ENCODE assay signal across 23 cellular contexts in genomic region chr15:84772031-84772430, GRCh38. TPM values are rescaled to one million over a fixed set of nuclear protein-coding genes. Genes with fewer than 3 reads are reported as not detected.
DNase-seq lines count a peak whose midpoint lies in the region; ATAC-seq and TF ChIP-seq lines count a peak whose summit lies in the region.
"Had no signal": no experiment of that assay in that cellular context is flagged by ENCODE, and none has a peak within 500 bp of the region (broad histone marks: within the 10 kb centered on the region; RNA-seq: fewer than 3 reads in every experiment).

No MANE protein-coding gene starts in this region.

- peaks cover 10% of the 10 kb centered on the region for H3K36me3 ChIP-seq in CD8-positive, alpha-beta T cell (ENCODE audit: insufficient read depth, low read length)
- H3K36me3 ChIP-seq in psoas muscle (ENCODE audit: insufficient read depth in 1 of 2, low read depth in 1 of 2): peaks cover 0 to 54% of the 10 kb centered on the region in 2 donors

- no peak overlapping the region for H3K4me3 ChIP-seq in CD8-positive, alpha-beta T cell (ENCODE audit: low read depth, low read length)
- H3K4me3 ChIP-seq in psoas muscle: no peak overlapping the region
- H3K4me3 ChIP-seq in foreskin fibroblast (ENCODE audit: low read depth in 1 of 2, low read length in 2 of 2): no peak overlapping the region
- H3K4me3 ChIP-seq: SJSA1 had no signal

- H3K4me3 Mint-ChIP-seq in CD14-positive monocyte: no peak overlapping the region
- no peak overlapping the region for H3K4me3 Mint-ChIP-seq in CD8-positive, alpha-beta T cell
- H3K4me3 Mint-ChIP-seq in effector memory CD8-positive, alpha-beta T cell: no peak overlapping the region
- H3K4me3 Mint-ChIP-seq: activated CD8-positive, alpha-beta T cell treated with anti-CD3 and anti-CD28 coated beads for 36 hours; activated T-cell treated with anti-CD3 and anti-CD28 coated beads, Interleukin-2, amount 50 U/mL, for 4 hours; central memory CD8-positive, alpha-beta T cell; H9; T-cell had no signal

- 55 to 73% (median 59%) methylated on average over 5 of the region's 5 CpGs for WGBS in psoas muscle, 3 donors

- H3K27ac Mint-ChIP-seq in CD14-positive monocyte: peak overlapping the region; percentile 70 to 90 (median 81)
- peak overlapping the region; percentile 60 for H3K27ac Mint-ChIP-seq in CD8-positive, alpha-beta T cell
- peak overlapping the region; percentile 9 to 28 for H3K27ac Mint-ChIP-seq in effector memory CD8-positive, alpha-beta T cell
- H3K27ac Mint-ChIP-seq: activated CD8-positive, alpha-beta T cell treated with anti-CD3 and anti-CD28 coated beads for 36 hours had no signal

- TF ChIP-seq CTCF in CD14-positive monocyte (IDR thresholded peaks at IDR 0.05) (no peak), psoas muscle (IDR thresholded peaks at IDR 0.05) (no peak), foreskin fibroblast (IDR thresholded peaks at IDR 0.05; ENCODE audit: low read depth, low read length) (no peak)
- no peak for TF ChIP-seq CTCF in CD8-positive, alpha-beta T cell (IDR thresholded peaks at IDR 0.05)

- H3K4me1 Mint-ChIP-seq in CD14-positive monocyte: peaks cover 61% of the 10 kb centered on the region
- peaks cover 49% of the 10 kb centered on the region for H3K4me1 Mint-ChIP-seq in CD8-positive, alpha-beta T cell (ENCODE audit: low read depth)
- H3K4me1 Mint-ChIP-seq in effector memory CD8-positive, alpha-beta T cell (ENCODE audit: low read depth in 2 of 2): peaks cover 30 to 48% of the 10 kb centered on the region in 2 donors

- H3K36me3 Mint-ChIP-seq in CD14-positive monocyte: peaks cover 43 to 60% of the 10 kb centered on the region in 2 donors
- peaks cover 64% of the 10 kb centered on the region for H3K36me3 Mint-ChIP-seq in CD8-positive, alpha-beta T cell
- H3K36me3 Mint-ChIP-seq in effector memory CD8-positive, alpha-beta T cell (ENCODE audit: insufficient read depth): peaks cover 32% of the 10 kb centered on the region

- no peaks in the 10 kb centered on the region for H3K27me3 ChIP-seq in CD8-positive, alpha-beta T cell (ENCODE audit: insufficient read depth, low read length)
- no peaks in the 10 kb centered on the region for H3K27me3 ChIP-seq in psoas muscle (ENCODE audit: insufficient read depth in 3 of 3, low read length in 2 of 3)
- H3K27me3 ChIP-seq: SJSA1 had no signal

- no peaks in the 10 kb centered on the region for H3K9me3 Mint-ChIP-seq in CD14-positive monocyte
- H3K9me3 Mint-ChIP-seq in CD8-positive, alpha-beta T cell: no peaks in the 10 kb centered on the region
- H3K9me3 Mint-ChIP-seq in effector memory CD8-positive, alpha-beta T cell: no peaks in the 10 kb centered on the region
- H3K9me3 Mint-ChIP-seq: activated CD8-positive, alpha-beta T cell treated with anti-CD3 and anti-CD28 coated beads for 36 hours; activated T-cell treated with anti-CD3 and anti-CD28 coated beads, Interleukin-2, amount 50 U/mL, for 4 hours; central memory CD8-positive, alpha-beta T cell; H9; T-cell had no signal

- ATAC-seq in CD8-positive, alpha-beta T cell: no peak
- ATAC-seq in effector memory CD8-positive, alpha-beta T cell (replicated peaks): no peak
- ATAC-seq in psoas muscle: no peak
- ATAC-seq: activated CD8-positive, alpha-beta T cell treated with anti-CD3 and anti-CD28 coated beads for 36 hours; activated T-cell treated with anti-CD3 and anti-CD28 coated beads, Interleukin-2, amount 50 U/mL, for 4 hours; stimulated activated naive CD8-positive, alpha-beta T cell treated with anti-CD3 and anti-CD28 coated beads, Interleukin-15, Interleukin-2, amounts not matched to agents 100 U/mL and 50 U/mL, for 24 hours; T-cell had no signal

- peaks cover 0 to 3% (median 0%) of the 10 kb centered on the region in 3 donors for H3K27me3 Mint-ChIP-seq in CD14-positive monocyte (ENCODE audit: low read depth in 3 of 3)
- H3K27me3 Mint-ChIP-seq in CD8-positive, alpha-beta T cell (ENCODE audit: low read depth): no peaks in the 10 kb centered on the region
- H3K27me3 Mint-ChIP-seq in effector memory CD8-positive, alpha-beta T cell: no peaks in the 10 kb centered on the region
- H3K27me3 Mint-ChIP-seq: activated CD8-positive, alpha-beta T cell treated with anti-CD3 and anti-CD28 coated beads for 36 hours; central memory CD8-positive, alpha-beta T cell; T-cell had no signal

- no peak overlapping the region for H3K27ac ChIP-seq in CD8-positive, alpha-beta T cell (ENCODE audit: low read depth, low read length)
- peak overlapping the region; percentile 23 for H3K27ac ChIP-seq in psoas muscle
- H3K27ac ChIP-seq: epithelial cell of prostate, SJSA1 had no signal

- intact Hi-C loops in CD14-positive monocyte (cut with micrococcal nuclease): loop anchor here in 1 of 2 donors (5.0 kb wide), 2 partner anchors 115 to 185 kb away; partner anchors contain the start of gene NMB
- intact Hi-C loops in CD8-positive, alpha-beta T cell (cut with DNase I, micrococcal nuclease): no loop called here
- intact Hi-C loops in psoas muscle (cut with DNase I): no loop called here

- no peak for DNase-seq in CD14-positive monocyte (ENCODE audit: low spot score)
- DNase-seq in CD8-positive, alpha-beta T cell: no peak
- DNase-seq in effector memory CD8-positive, alpha-beta T cell: no peak
- DNase-seq in psoas muscle: no peak
- no peak for DNase-seq in NCI-H2196 (lab: John Stamatoyannopoulos, UW; ENCODE audit: unreplicated experiment)
- no peak for DNase-seq in foreskin fibroblast
- no peak for DNase-seq in SHP77 (lab: John Stamatoyannopoulos, UW)
- DNase-seq: activated CD4-positive, alpha-beta T cell treated with anti-CD3 and anti-CD28 coated beads for 1 hour; activated CD8-positive, alpha-beta T cell treated with anti-CD3 and anti-CD28 coated beads for 36 hours; activated naive CD4-positive, alpha-beta T cell treated with anti-CD3 and anti-CD28 coated beads, Interleukin-2, amount 50 U/mL, for 16 hours; activated T-cell treated with anti-CD3 and anti-CD28 coated beads, Interleukin-2, amount 50 U/mL, for 4 hours; COR-L47; DND-41; H9; NCI-H1092; NCI-H2029; NCI-H2227 treated with DMSO at 0.1 percent for 48 hours; stimulated activated CD4-positive, alpha-beta T cell treated with anti-CD3 and anti-CD28 coated beads, Interleukin-4, amount 100 ng/mL, for 1 hour; stimulated activated naive CD8-positive, alpha-beta T cell treated with anti-CD3 and anti-CD28 coated beads, Interleukin-15, Interleukin-2, amounts not matched to agents 100 U/mL and 50 U/mL, for 24 hours; T-cell had no signal

- POLR2A ChIA-PET in CD8-positive, alpha-beta T cell (lab: Charles Lee): no interaction called here

- H3K9me3 ChIP-seq in CD8-positive, alpha-beta T cell (ENCODE audit: low read length): no peaks in the 10 kb centered on the region
- H3K9me3 ChIP-seq in psoas muscle: no peaks in the 10 kb centered on the region
- H3K9me3 ChIP-seq: SJSA1 had no signal

- CTCF ChIA-PET in CD8-positive, alpha-beta T cell (lab: Charles Lee): interaction anchor here (1.0 kb wide), 1 partner anchor 57 kb away, joined by 3 read pairs; no protein-coding TSS in a partner anchor

- no peaks in the 10 kb centered on the region for H3K4me1 ChIP-seq in CD8-positive, alpha-beta T cell (ENCODE audit: insufficient read depth, low read length)
- peaks cover 9% of the 10 kb centered on the region for H3K4me1 ChIP-seq in psoas muscle
- H3K4me1 ChIP-seq: SJSA1 had no signal

RNA-seq across cellular contexts. Expression of gene ZNF592, which starts 23.6 kb away (rescaled TPM):
- polyA plus RNA-seq in CD14-positive monocyte: 1 to 10 TPM; 2.8 to 5.0 TPM
- 10 to 100 TPM; 24.6 to 25.1 TPM for total RNA-seq in CD8-positive, alpha-beta T cell
- 10 to 100 TPM; 33.4 to 39.5 (median 35.5) TPM for total RNA-seq in psoas muscle
- 10 to 100 TPM; 13.1 to 43.3 (median 14.4) TPM for polyA plus RNA-seq in psoas muscle

RNA-seq across cellular contexts. Expression of gene ALPK3, which starts 45.1 kb away (rescaled TPM):
- polyA plus RNA-seq in CD14-positive monocyte (under 1 TPM in 1 of 2 donors, not detected in 1; 0.02 TPM), psoas muscle (100 to 1,000 TPM in 2 of 3 donors, 10 to 100 TPM in 1; 75.7 to 357 (median 117) TPM)
- under 1 TPM; 0.14 TPM for total RNA-seq in CD8-positive, alpha-beta T cell
- total RNA-seq in psoas muscle: 100 to 1,000 TPM; 199 to 461 (median 304) TPM

RNA-seq across cellular contexts. Expression of gene SEC11A, which starts 56.1 kb away (rescaled TPM):
- polyA plus RNA-seq in CD14-positive monocyte (100 to 1,000 TPM; 154 to 166 TPM), psoas muscle (100 to 1,000 TPM; 146 to 237 (median 201) TPM)
- total RNA-seq in CD8-positive, alpha-beta T cell: 10 to 100 TPM; 36.4 to 38.5 TPM
- total RNA-seq in psoas muscle: 100 to 1,000 TPM in 2 of 4 donors, 10 to 100 TPM in 2; 80.7 to 106 (median 95.5) TPM

Comparison
In these comparisons a context has a peak if more than half of its experiments do, and no peak if none do; other contexts are left out.
1. H3K27ac Mint-ChIP-seq: peak in every context shown above with its lines; median percentile 81 in CD14-positive monocyte; 60 in CD8-positive, alpha-beta T cell; 18 in effector memory CD8-positive, alpha-beta T cell.
2. RNA of gene ALPK3, which starts 45.1 kb away (total RNA-seq): 199 to 461 TPM in psoas muscle; 0.14 TPM in CD8-positive, alpha-beta T cell; every median in the first group is over 100 times any median in the second.